ENCODE assay signal across 10 cellular contexts in genomic region chr3:42020681-42021307, GRCh38. TPM values are rescaled to one million over a fixed set of nuclear protein-coding genes. Genes with fewer than 3 reads are reported as not detected.
DNase-seq lines count a peak whose midpoint lies in the region; ATAC-seq and TF ChIP-seq lines count a peak whose summit lies in the region.
"Had no signal": no experiment of that assay in that cellular context is flagged by ENCODE, and none has a peak within 500 bp of the region (broad histone marks: within the 10 kb centered on the region; RNA-seq: fewer than 3 reads in every experiment).

No MANE protein-coding gene starts in this region.

- H3K4me2 ChIP-seq in Karpas-422 (ENCODE audit: low read depth, low read length, poor library complexity, severe bottlenecking) = peak overlapping the region; percentile 1

- DNase-seq in AG20443 (ENCODE audit: low spot score) (peak; percentile 68), Karpas-422 (no peak), MCF 10A (ENCODE audit: unreplicated experiment) (peak; percentile 80), mucosa of descending colon (no peak), pons (ENCODE audit: low spot score) (no peak), SK-N-DZ (ENCODE audit: low spot score) (no peak)
- DNase-seq: DMS79, retina had no signal

- H3K36me3 ChIP-seq in Karpas-422 (ENCODE audit: insufficient read depth, low read length) = no peaks in the 10 kb centered on the region
- no peaks in the 10 kb centered on the region for H3K36me3 ChIP-seq in mucosa of descending colon (ENCODE audit: low read depth)

- H3K4me3 Mint-ChIP-seq in MCF 10A (ENCODE audit: unreplicated experiment) = peak overlapping the region; percentile 24

- CTCF ChIA-PET in MCF 10A (lab: Yijun Ruan, JAX) = interaction anchor here (0.6 to 5.0 kb wide), 6 partner anchors 10 to 807 kb away, joined by 3 to 31 read pairs (median 4); no protein-coding TSS in a partner anchor

- peaks cover 69% of the 10 kb centered on the region for H4K20me1 ChIP-seq in Karpas-422 (ENCODE audit: insufficient read depth, low read depth, low read length)

- H3K27me3 ChIP-seq in Karpas-422 (ENCODE audit: low read length) = no peaks in the 10 kb centered on the region

- intact Hi-C loops in MCF 10A (cut with micrococcal nuclease) = no loop called here
- intact Hi-C loops in mucosa of descending colon (cut with DNase I, micrococcal nuclease) = no loop called here

- H3K9me2 ChIP-seq in Karpas-422 (replicated peaks; ENCODE audit: insufficient read depth, low read length) = no peaks in the 10 kb centered on the region

- H2AFZ ChIP-seq in Karpas-422 (ENCODE audit: low read length) = no peak overlapping the region

- H3K4me3 ChIP-seq in Karpas-422 (ENCODE audit: low read length) = no peak overlapping the region
- H3K4me3 ChIP-seq in mucosa of descending colon = no peak overlapping the region

- TSS peak; percentile 100 for BruUV-seq in MCF 10A (replicated peaks; lab: Mats Ljungman, UMichigan)

- H3K27ac Mint-ChIP-seq in MCF 10A (ENCODE audit: low read depth, unreplicated experiment) = peak overlapping the region; percentile 95

- no peaks in the 10 kb centered on the region for H3K9me3 Mint-ChIP-seq in MCF 10A (ENCODE audit: unreplicated experiment)

- H3K27me3 Mint-ChIP-seq in MCF 10A (ENCODE audit: insufficient read depth, unreplicated experiment) = no peaks in the 10 kb centered on the region

- H3K4me1 Mint-ChIP-seq in MCF 10A (ENCODE audit: insufficient read depth, unreplicated experiment) = peaks cover 51% of the 10 kb centered on the region

- H3K4me1 ChIP-seq in Karpas-422 (ENCODE audit: low read length) (peaks cover 99% of the 10 kb centered on the region), mucosa of descending colon (ENCODE audit: low read depth) (peaks cover 68% of the 10 kb centered on the region)

- H3K36me3 Mint-ChIP-seq in MCF 10A (ENCODE audit: insufficient read depth, unreplicated experiment) = peaks cover 6% of the 10 kb centered on the region

- ATAC-seq in mucosa of descending colon = peak; percentile 66
- no peak for ATAC-seq in GM21786 (IDR thresholded peaks at IDR 0.05; ENCODE audit: unreplicated experiment)
- ATAC-seq in HG03280 (IDR thresholded peaks at IDR 0.05; ENCODE audit: unreplicated experiment) = no peak

- peaks cover 100% of the 10 kb centered on the region for H3K79me2 ChIP-seq in Karpas-422 (ENCODE audit: low read length)

- H3K9ac ChIP-seq in Karpas-422 (ENCODE audit: low read length) = no peak overlapping the region

- TF ChIP-seq CTCF in MCF 10A (IDR thresholded peaks at IDR 0.05; ENCODE audit: unreplicated experiment) (no peak), mucosa of descending colon (IDR thresholded peaks at IDR 0.05) (no peak)

- POLR2A ChIA-PET in MCF 10A (lab: Yijun Ruan, JAX) = interaction anchor here (0.6 to 3.6 kb wide), 21 partner anchors 10 to 110 kb away, joined by 3 to 23 read pairs (median 7); partner anchors contain the start of genes TRAK1 and ULK4

- H3K27ac ChIP-seq in Karpas-422 (ENCODE audit: low read length) = peak overlapping the region; percentile 28; the same call in 1 of the 2 replicates

- no peaks in the 10 kb centered on the region for H3K9me3 ChIP-seq in Karpas-422 (ENCODE audit: low read length)
- H3K9me3 ChIP-seq in mucosa of descending colon = no peaks in the 10 kb centered on the region

RNA-seq across cellular contexts. Expression of gene ULK4, which starts 58.9 kb away (rescaled TPM):
- 8.8 and 24.7 TPM in 2 replicates for total RNA-seq in Karpas-422 (2014; rRNA removed; shearing (Covaris generic); ENCODE audit: low replicate concordance)
- total RNA-seq in MCF 10A (2022) (6.9 and 7.8 TPM in 2 replicates), mucosa of descending colon (10 to 100 TPM in 1 of 3 donors, 1 to 10 TPM in 2; 7.2 to 10.1 (median 9.5) TPM)
- polyA plus RNA-seq in SK-N-DZ (2014; cell fraction: cytosol; rRNA removed) = 2.1 and 4.1 TPM in 2 replicates
- polyA plus RNA-seq in SK-N-DZ (2014; cell fraction: nucleus; rRNA removed) = 2.1 and 3.3 TPM in 2 replicates

Comparison
In these comparisons a context has a peak if more than half of its experiments do, and no peak if none do; other contexts are left out.
1. DNase-seq: peak in AG20443 (single experiment) and MCF 10A (single experiment); none in Karpas-422 (single experiment), mucosa of descending colon (0 of 3), pons (single experiment) and SK-N-DZ (single experiment).